ENCODE assay signal across 18 cellular contexts in the genomic region with DNA sequence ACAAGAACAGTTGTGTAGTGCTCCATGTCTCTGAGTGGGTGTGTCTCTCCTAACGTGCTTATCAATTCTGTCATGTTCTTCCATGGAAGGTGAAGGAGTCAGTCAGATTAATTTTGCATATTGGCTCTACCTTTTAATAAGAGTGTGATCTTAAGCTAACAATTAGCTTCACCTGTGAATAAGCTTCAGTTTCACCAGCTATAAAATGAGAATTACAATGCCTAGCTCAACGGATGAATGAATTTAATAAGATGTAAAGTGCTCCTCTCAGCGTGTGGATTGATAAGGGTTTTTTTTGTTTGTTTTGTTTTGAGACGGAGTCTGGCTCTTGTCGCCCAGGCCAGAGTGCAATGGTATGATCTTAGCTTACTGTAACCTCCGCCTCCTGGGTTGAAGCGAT. TPM values are rescaled to one million over a fixed set of nuclear protein-coding genes. Genes with fewer than 3 reads are reported as not detected.
DNase-seq lines count a peak whose midpoint lies in the region; ATAC-seq lines count a peak whose summit lies in the region.
"Had no signal": no experiment of that assay in that cellular context is flagged by ENCODE, and none has a peak within 500 bp of the region (broad histone marks: within the 10 kb centered on the region; RNA-seq: fewer than 3 reads in every experiment).

No MANE protein-coding gene starts in this region.

- DNase-seq in NCI-H1105 treated with DMSO at 0.1 percent for 48 hours (lab: John Stamatoyannopoulos, UW) (peak; percentile 29), NCI-H1105 (lab: John Stamatoyannopoulos, UW) (no peak), NCI-H146 treated with DMSO at 0.1 percent for 48 hours (lab: John Stamatoyannopoulos, UW; ENCODE audit: unreplicated experiment) (peak; percentile 65), NCI-H345 treated with DMSO at 0.1 percent for 48 hours (lab: John Stamatoyannopoulos, UW; ENCODE audit: unreplicated experiment) (peak; percentile 55), CD1c-positive myeloid dendritic cell (ENCODE audit: extremely low spot score) (no peak)
- DNase-seq: 8988T; BE2C; Calu3; CD4-positive, alpha-beta memory T cell; DND-41; GOT3; NCI-H2029 treated with DMSO at 0.1 percent for 48 hours; NCI-H226 had no signal

- no peaks in the 10 kb centered on the region for H3K36me3 ChIP-seq in mesodermal cell (ENCODE audit: control insufficient read depth, insufficient read depth, low read length)
- H3K36me3 ChIP-seq: BE2C had no signal

- WGBS in mesodermal cell (ENCODE audit: insufficient coverage in 2 of 2), 2 experiments: 70 to 81% methylated on average over 3 to 5 of the region's 7 CpGs

- no peaks in the 10 kb centered on the region for H3K9me3 ChIP-seq in mesodermal cell (ENCODE audit: control insufficient read depth, low read length)
- H3K9me3 ChIP-seq: BE2C had no signal

- H3K4me3 ChIP-seq in mesodermal cell (ENCODE audit: extremely low read depth, insufficient read depth, low read length, poor library complexity, severe bottlenecking): no peak overlapping the region
- H3K4me3 ChIP-seq: GM12878 had no signal

- peaks cover 16% of the 10 kb centered on the region for H3K4me1 ChIP-seq in mesodermal cell (ENCODE audit: control insufficient read depth, insufficient read depth, low read length, poor library complexity, severe bottlenecking)
- H3K4me1 ChIP-seq: BE2C had no signal

- peak overlapping the region; percentile 43 for H3K27ac ChIP-seq in mesodermal cell (ENCODE audit: low read depth, low read length, severe bottlenecking)

- no peak for ATAC-seq in HG02938 (IDR thresholded peaks at IDR 0.05; ENCODE audit: unreplicated experiment)
- no peak for ATAC-seq in GM18520 (IDR thresholded peaks at IDR 0.05; ENCODE audit: unreplicated experiment)
- ATAC-seq: GM12878, Panc1 had no signal

RNA-seq across cellular contexts. Expression of a gene that starts 32.7 kb away (rescaled TPM):
- not detected for polyA plus RNA-seq in mesodermal cell (2013, experiment 1 of 2)
- polyA plus RNA-seq in mesodermal cell (2013, experiment 2 of 2): not detected
- polyA plus RNA-seq: CD4-positive, alpha-beta memory T cell; GM12878 had no signal

RNA-seq across cellular contexts. Expression of a gene that starts 59.6 kb away (rescaled TPM):
- polyA plus RNA-seq in mesodermal cell (2013, experiment 1 of 2): 59.8 TPM
- polyA plus RNA-seq in mesodermal cell (2013, experiment 2 of 2): 59.0 TPM

RNA-seq across cellular contexts. Expression of a gene that starts 59.7 kb away (rescaled TPM):
- polyA plus RNA-seq in mesodermal cell (2013, experiment 1 of 2): 14.4 TPM
- polyA plus RNA-seq in mesodermal cell (2013, experiment 2 of 2): 13.4 TPM

Comparison
In these comparisons a context has a peak if more than half of its experiments do, and no peak if none do; other contexts are left out.
1. DNase-seq: peak in NCI-H1105 treated with DMSO at 0.1 percent for 48 hours (single experiment), NCI-H146 treated with DMSO at 0.1 percent for 48 hours (single experiment) and NCI-H345 treated with DMSO at 0.1 percent for 48 hours (single experiment); none in NCI-H1105 (single experiment) and CD1c-positive myeloid dendritic cell (single experiment).